8 cellular contexts compared by ENCODE assay signal in the genomic region with DNA sequence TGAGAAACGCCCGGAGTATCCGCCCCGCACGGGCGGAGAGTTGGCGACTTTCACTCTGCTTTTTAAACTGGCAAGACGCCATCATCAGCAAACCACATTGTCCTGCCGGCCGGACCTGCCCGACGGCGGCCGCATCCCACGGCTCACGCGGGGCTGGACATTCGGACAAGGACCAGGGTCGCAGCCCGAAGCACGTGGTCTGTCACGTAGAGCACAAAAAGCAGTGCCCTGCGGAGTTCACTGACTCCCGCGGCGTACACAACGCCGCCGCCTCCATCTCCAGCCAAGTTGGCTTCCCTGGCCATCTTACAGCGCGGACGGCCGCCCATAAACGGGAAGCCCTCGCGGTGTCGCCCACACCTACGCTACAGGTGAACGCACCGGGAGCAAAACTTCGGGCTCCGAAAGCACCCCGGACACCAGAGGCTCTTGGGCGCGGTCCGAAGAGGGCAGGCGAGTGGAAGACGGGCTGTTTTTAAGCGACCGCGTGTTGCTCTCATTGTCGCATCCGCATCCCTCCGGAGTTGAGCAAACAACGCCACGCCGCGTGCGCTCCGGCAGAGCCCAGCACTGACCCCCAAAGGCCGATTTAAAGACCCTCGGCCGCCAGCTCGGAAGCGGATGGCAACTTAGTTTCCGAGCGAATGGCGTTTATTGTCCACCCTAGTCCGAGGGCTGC. TPM values are rescaled to one million over a fixed set of nuclear protein-coding genes. Genes with fewer than 3 reads are reported as not detected.
A peak's percentile ranks its signal among the peaks of the same experiment; 100 is the strongest.
DNase-seq lines count a peak whose midpoint lies in the region; ATAC-seq and TF ChIP-seq lines count a peak whose summit lies in the region.

No MANE protein-coding gene starts in this region.

- WGBS in ovary, 3 donors, result 0% methylated on average over 52 to 69 of the region's 69 CpGs
- WGBS in transverse colon (ENCODE audit: low coverage in 1 of 2), 2 donors, result 2% methylated on average over 69 of the region's 69 CpGs; no CpG with 5 or more reads in 1 of the 2 donors

- POLR2A ChIA-PET in RWPE1 (lab: Yijun Ruan, JAX; ENCODE audit: low non-redundant PET), result no interaction called here

- TF ChIP-seq POLR2A in ovary (IDR thresholded peaks at IDR 0.05) (peak; percentile 37), transverse colon (IDR thresholded peaks at IDR 0.05) (peak; percentile 39)

- in situ Hi-C loops in GM13976 (cut with MboI; ENCODE audit: low sequenced_read_pairs, unreplicated experiment) (no loop called here), transverse colon (cut with MboI; ENCODE audit: low pct_ligation_motif_present in 1 of 4, low pct_unique_long_range_greater_than_20kb in 1 of 4, low sequenced_read_pairs in 3 of 4) (no loop called here)

- peak overlapping the region; percentile 87 for H3K27ac ChIP-seq in RWPE1
- peak overlapping the region; percentile 67 to 83 for H3K27ac ChIP-seq in ovary
- H3K27ac ChIP-seq in transverse colon, result peak overlapping the region; percentile 93 to 96 (median 96)

- ATAC-seq in HG03432 (IDR thresholded peaks at IDR 0.05; ENCODE audit: unreplicated experiment) (peak; percentile 9), GM18519 (IDR thresholded peaks at IDR 0.05; ENCODE audit: low FRiP score, unreplicated experiment) (no peak)

- no peaks in the 10 kb centered on the region for H3K9me3 ChIP-seq in ovary
- H3K9me3 ChIP-seq in transverse colon, result no peaks in the 10 kb centered on the region

- no peaks in the 10 kb centered on the region for H3K36me3 ChIP-seq in ovary
- no peaks in the 10 kb centered on the region for H3K36me3 ChIP-seq in transverse colon

- H3K4me1 ChIP-seq in ovary (ENCODE audit: insufficient read depth) (peaks cover 4% of the 10 kb centered on the region), transverse colon (peaks cover 0 to 38% (median 8%) of the 10 kb centered on the region in 4 donors)

- TF ChIP-seq CTCF in GM13976 (IDR thresholded peaks at IDR 0.05; ENCODE audit: borderline replicate concordance, control extremely low read depth, extremely low read depth, insufficient read depth, missing control alignments) (no peak), RWPE1 (conservative IDR thresholded peaks at IDR 0.05; ENCODE audit: low read depth) (no peak), ovary (IDR thresholded peaks at IDR 0.05) (no peak), transverse colon (IDR thresholded peaks at IDR 0.05) (no peak)

- intact Hi-C loops in ovary (cut with DNase I) (no loop called here), transverse colon (cut with DNase I; ENCODE audit: low total_unique reads) (no loop called here)

- H3K4me3 ChIP-seq in ovary (peak overlapping the region; percentile 79), transverse colon (peak overlapping the region; percentile 64 to 85 (median 73))

- CTCF ChIA-PET in RWPE1 (lab: Yijun Ruan, JAX), result interaction anchor here (0.6 kb wide), 1 partner anchor 1513 kb away, joined by 4 read pairs; no protein-coding TSS in a partner anchor

- H3K27me3 ChIP-seq in ovary (no peaks in the 10 kb centered on the region), transverse colon (no peaks in the 10 kb centered on the region)

- TF ChIP-seq EP300 in ovary (IDR thresholded peaks at IDR 0.05), result no peak
- TF ChIP-seq EP300 in transverse colon (IDR thresholded peaks at IDR 0.05; ENCODE audit: low read depth), result no peak

- DNase-seq in GM13976 (ENCODE audit: low spot score) (peak; percentile 52), RWPE1 (ENCODE audit: low spot score) (peak; percentile 36), glomerular visceral epithelial cell (ENCODE audit: extremely low spot score) (peak; percentile 54), ovary (peak in 4 of 5 donors; percentile 68 to 78 (median 74)), transverse colon (peak; percentile 61)
- DNase-seq in activated naive CD4-positive, alpha-beta T cell treated with Interleukin-2 at 50 U/mL for 16 hours, result peak; percentile 53

RNA-seq across cellular contexts. Expression of gene SINHCAF, which starts 1.0 kb away (rescaled TPM):
- 10 to 100 TPM; 45.0 to 86.0 (median 59.0) TPM for total RNA-seq in ovary
- polyA plus RNA-seq in ovary, result 10 to 100 TPM; 40.7 to 66.8 TPM
- 100 to 1,000 TPM in 1 of 4 donors, 10 to 100 TPM in 3; 16.8 to 135 (median 64.8) TPM for total RNA-seq in transverse colon
